ENCODE assay signal across 16 cellular contexts in genomic region chr5:61048534-61048933, GRCh38.
DNase-seq lines count a peak whose midpoint lies in the region; ATAC-seq, FAIRE-seq and TF ChIP-seq lines count a peak whose summit lies in the region.
"Had no signal": no experiment of that assay in that cellular context is flagged by ENCODE, and none has a peak within 500 bp of the region (broad histone marks: within the 10 kb centered on the region; RNA-seq: fewer than 3 reads in every experiment).

No MANE protein-coding gene starts in this region.

- H3K4me1 ChIP-seq in A549 (peaks cover 41% of the 10 kb centered on the region), HCT116 (ENCODE audit: control insufficient read depth in 1 of 2, insufficient read depth in 2 of 2, low read length in 2 of 2) (peaks cover 52 to 69% of the 10 kb centered on the region in 2 experiments)

- POLR2A ChIA-PET in A549 (lab: Yijun Ruan, JAX) (no interaction called here), HCT116 (lab: Charles Lee) (no interaction called here), GM10248 (lab: Yijun Ruan, JAX) (no interaction called here)

- no peak overlapping the region for H3K4me3 Mint-ChIP-seq in activated T-helper 17 cell treated with anti-CD3 and anti-CD28 coated beads, Interleukin-2, amount 50 U/mL, for 72 hours
- H3K4me3 Mint-ChIP-seq: activated naive CD4-positive, alpha-beta T cell treated with anti-CD3 and anti-CD28 coated beads, Interleukin-2, amount 50 U/mL, for 24 hours had no signal

- H3K9me2 ChIP-seq in HCT116 (ENCODE audit: insufficient read depth): no peaks in the 10 kb centered on the region

- TF ChIP-seq RAD21 in A549 (conservative IDR thresholded peaks at IDR 0.05 in 1 of 2, IDR thresholded peaks at IDR 0.05 in 1 of 2) (no peak), HCT116 (IDR thresholded peaks at IDR 0.05; ENCODE audit: low read depth) (peak; percentile 21; the same call in 1 of the 2 replicates)

- no peak for TF ChIP-seq POLR2A in A549 (IDR thresholded peaks at IDR 0.05; ENCODE audit: low read length)
- no peak for TF ChIP-seq POLR2A in HCT116 (IDR thresholded peaks at IDR 0.05; ENCODE audit: borderline replicate concordance, extremely low read depth, insufficient read depth, insufficient read length)

- FAIRE-seq in A549 (lab: Jason Lieb, UNC): peak; percentile 79

- CTCF ChIA-PET in A549 (lab: Yijun Ruan, JAX): no interaction called here
- CTCF ChIA-PET in HCT116 (lab: Charles Lee): no interaction called here
- CTCF ChIA-PET in GM10248 (lab: Yijun Ruan, JAX): no interaction called here

- H3K36me3 ChIP-seq in HCT116 (ENCODE audit: control insufficient read depth in 1 of 2, insufficient read depth in 2 of 2, low read length in 2 of 2): no peaks in the 10 kb centered on the region

- no peak overlapping the region for H3K27ac Mint-ChIP-seq in activated T-helper 17 cell treated with anti-CD3 and anti-CD28 coated beads, Interleukin-2, amount 50 U/mL, for 72 hours
- H3K27ac Mint-ChIP-seq: activated naive CD4-positive, alpha-beta T cell treated with anti-CD3 and anti-CD28 coated beads, Interleukin-2, amount 50 U/mL, for 24 hours had no signal

- DNase-seq in A549 (ENCODE audit: low read depth in 1 of 2, low spot score in 1 of 2) (peak in 1 of 2 experiments; percentile 6), HCT116 (ENCODE audit: low read depth, low spot score) (peak; percentile 88), fibroblast of villous mesenchyme (ENCODE audit: low read depth) (peak; percentile 36), GM10248 (ENCODE audit: extremely low spot score) (no peak)
- DNase-seq: effector CD4-positive, alpha-beta T cell; hypothalamus; Karpas-422; nucleus accumbens; OCI-M1; stimulated activated CD4-positive, alpha-beta T cell treated with anti-CD3 and anti-CD28 coated beads, Interleukin-15, amount 100 ng/mL, for 24 hours; T1000 had no signal

- no peak overlapping the region for H3K27ac ChIP-seq in A549
- H3K27ac ChIP-seq in HCT116 (ENCODE audit: low read depth, low read length): peak overlapping the region; percentile 56; the same call in 1 of the 2 replicates

- H3K79me2 ChIP-seq in HCT116 (ENCODE audit: insufficient read depth, low read length): peaks cover 9% of the 10 kb centered on the region; the same call in 1 of the 2 replicates

- no peak for TF ChIP-seq EP300 in A549 (IDR thresholded peaks at IDR 0.05)

- BruUV-seq in HCT116 (replicated peaks; lab: Mats Ljungman, UMichigan): no TSS peak

- H3K9me3 ChIP-seq in A549 (peaks cover 7% of the 10 kb centered on the region; the same call in 2 of the 3 replicates), HCT116 (ENCODE audit: control insufficient read depth in 1 of 2, insufficient read depth in 1 of 2, low read depth in 1 of 2, low read length in 2 of 2) (0 out of 4 replicates have a peak, but pooled peaks cover 0 to 6% of the 10 kb centered on the region in 2 experiments)

- no peaks in the 10 kb centered on the region for H3K27me3 Mint-ChIP-seq in activated T-helper 17 cell treated with anti-CD3 and anti-CD28 coated beads, Interleukin-2, amount 50 U/mL, for 72 hours
- H3K27me3 Mint-ChIP-seq: activated naive CD4-positive, alpha-beta T cell treated with anti-CD3 and anti-CD28 coated beads, Interleukin-2, amount 50 U/mL, for 24 hours had no signal

- RAD21 ChIA-PET in HCT116 (lab: Charles Lee; ENCODE audit: low non-redundant PET in 1 of 2, low total read pairs in 2 of 2, uncharacterized antibody in 2 of 2, unreplicated experiment in 2 of 2): no interaction called here

- H3K4me1 Mint-ChIP-seq in activated T-helper 17 cell treated with anti-CD3 and anti-CD28 coated beads, Interleukin-2, amount 50 U/mL, for 72 hours: peaks cover 5% of the 10 kb centered on the region

- no peak overlapping the region for H2AFZ ChIP-seq in HCT116 (ENCODE audit: low read depth, low read length, poor library complexity, severe bottlenecking)

- ATAC-seq in A549: no peak
- ATAC-seq in HCT116: peak; percentile 64
- peak; percentile 61 for ATAC-seq in activated T-helper 17 cell treated with anti-CD3 and anti-CD28 coated beads, Interleukin-2, amount 50 U/mL, for 72 hours (replicated peaks)
- ATAC-seq in esophagus mucosa: no peak
- ATAC-seq in GM19463 (IDR thresholded peaks at IDR 0.05; ENCODE audit: unreplicated experiment): no peak
- ATAC-seq in GM19452 (IDR thresholded peaks at IDR 0.05; ENCODE audit: unreplicated experiment): no peak

- H3K4me2 ChIP-seq in A549 (0 out of 3 replicates have a peak overlapping the region, but pooled peaks have one; percentile 8), HCT116 (ENCODE audit: low read length) (peak overlapping the region; percentile 60)

- peaks cover 6% of the 10 kb centered on the region for H3K9me3 Mint-ChIP-seq in activated T-helper 17 cell treated with anti-CD3 and anti-CD28 coated beads, Interleukin-2, amount 50 U/mL, for 72 hours
- H3K9me3 Mint-ChIP-seq: activated naive CD4-positive, alpha-beta T cell treated with anti-CD3 and anti-CD28 coated beads, Interleukin-2, amount 50 U/mL, for 24 hours had no signal

- intact Hi-C loops in HCT116 (cut with micrococcal nuclease): no loop called here

- H3K4me3 ChIP-seq in A549 (no peak overlapping the region), HCT116 (replicated peaks in 1 of 2; ENCODE audit: low read depth in 1 of 2, low read length in 2 of 2) (peak overlapping the region in 1 of 2 experiments; percentile 19; a peak in 1 of 4 replicates), fibroblast of villous mesenchyme (ENCODE audit: low read depth, low read length) (no peak overlapping the region)

- no peak for TF ChIP-seq CTCF in A549 (IDR thresholded peaks at IDR 0.05)
- no peak for TF ChIP-seq CTCF in HCT116 (IDR thresholded peaks at IDR 0.05 in 2 of 3, conservative IDR thresholded peaks at IDR 0.05 in 1 of 3; ENCODE audit: borderline replicate concordance in 1 of 3, insufficient read depth in 1 of 3, low read depth in 2 of 3, low read length in 2 of 3)
- TF ChIP-seq CTCF in fibroblast of villous mesenchyme (IDR thresholded peaks at IDR 0.05; ENCODE audit: insufficient read depth, low read depth, low read length): no peak
- no peak for TF ChIP-seq CTCF in GM10248 (IDR thresholded peaks at IDR 0.05; ENCODE audit: control extremely low read depth, extremely low read depth, low read depth, missing control alignments)

- H3K9ac ChIP-seq in HCT116 (ENCODE audit: low read length): 0 out of 2 replicates have a peak overlapping the region, but pooled peaks have one; percentile 18

- H3K36me3 Mint-ChIP-seq in activated T-helper 17 cell treated with anti-CD3 and anti-CD28 coated beads, Interleukin-2, amount 50 U/mL, for 72 hours (ENCODE audit: low read depth): no peaks in the 10 kb centered on the region

- H4K20me1 ChIP-seq in HCT116 (ENCODE audit: insufficient read depth): no peaks in the 10 kb centered on the region

- H3K27me3 ChIP-seq in HCT116 (ENCODE audit: insufficient read depth, low read length): no peaks in the 10 kb centered on the region

- 96% methylated on average over 1 of the region's 1 CpG for WGBS in A549 (ENCODE audit: missing lambda C conversion rate)

TF ChIP-seq in A549, 52 proteins besides CTCF, POLR2A, EP300 and RAD21 (continues in another document):
- TF ChIP-seq, protein P1, sequence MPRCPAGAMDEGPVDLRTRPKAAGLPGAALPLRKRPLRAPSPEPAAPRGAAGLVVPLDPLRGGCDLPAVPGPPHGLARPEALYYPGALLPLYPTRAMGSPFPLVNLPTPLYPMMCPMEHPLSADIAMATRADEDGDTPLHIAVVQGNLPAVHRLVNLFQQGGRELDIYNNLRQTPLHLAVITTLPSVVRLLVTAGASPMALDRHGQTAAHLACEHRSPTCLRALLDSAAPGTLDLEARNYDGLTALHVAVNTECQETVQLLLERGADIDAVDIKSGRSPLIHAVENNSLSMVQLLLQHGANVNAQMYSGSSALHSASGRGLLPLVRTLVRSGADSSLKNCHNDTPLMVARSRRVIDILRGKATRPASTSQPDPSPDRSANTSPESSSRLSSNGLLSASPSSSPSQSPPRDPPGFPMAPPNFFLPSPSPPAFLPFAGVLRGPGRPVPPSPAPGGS (IDR thresholded peaks at IDR 0.05): no peak
- TF ChIP-seq POLR2AphosphoS2 (conservative IDR thresholded peaks at IDR 0.05; ENCODE audit: low read length): no peak
- no peak for TF ChIP-seq ELK1 (IDR thresholded peaks at IDR 0.05; ENCODE audit: low read depth, low read length)
- TF ChIP-seq ZNF302 (CRISPR knock-in tag; IDR thresholded peaks at IDR 0.05): no peak
- TF ChIP-seq CEBPB (IDR thresholded peaks at IDR 0.05): no peak
- TF ChIP-seq CBX8 (IDR thresholded peaks at IDR 0.05): no peak

TF ChIP-seq in HCT116, 20 proteins besides CTCF, POLR2A, EP300 and RAD21 (continues in another document):
- TF ChIP-seq JUND (IDR thresholded peaks at IDR 0.05): peak; percentile 94
- peak; percentile 75; the same call in 1 of the 2 replicates for TF ChIP-seq CEBPB (IDR thresholded peaks at IDR 0.05; ENCODE audit: low read depth)
- peak; percentile 96 for TF ChIP-seq CBX3 (IDR thresholded peaks at IDR 0.05; ENCODE audit: low read depth)
- peak; percentile 97 for TF ChIP-seq FOSL1 (IDR thresholded peaks at IDR 0.05; ENCODE audit: low read depth)
- TF ChIP-seq ZNF274 (IDR thresholded peaks at IDR 0.05; ENCODE audit: low read depth, low read length): no peak
- TF ChIP-seq ATF3 (IDR thresholded peaks at IDR 0.05): no peak; the same call in 1 of the 2 replicates
- peak; percentile 86 for TF ChIP-seq SRF (IDR thresholded peaks at IDR 0.05; ENCODE audit: low read depth)
- peak; percentile 79 for TF ChIP-seq SIN3A (IDR thresholded peaks at IDR 0.05; ENCODE audit: low read depth)
- no peak for TF ChIP-seq TCF7L2 (IDR thresholded peaks at IDR 0.05; ENCODE audit: borderline replicate concordance, extremely low read depth, insufficient read depth, insufficient read length)
- peak; percentile 96 for TF ChIP-seq SP1 (IDR thresholded peaks at IDR 0.05; ENCODE audit: low read depth)
- peak; percentile 54 for TF ChIP-seq YY1 (IDR thresholded peaks at IDR 0.05; ENCODE audit: extremely low read depth, insufficient replicate concordance, low read depth, low read length)
- no peak for TF ChIP-seq EZH2phosphoT487 (IDR thresholded peaks at IDR 0.05; ENCODE audit: borderline replicate concordance)
- no peak for TF ChIP-seq ZFX (IDR thresholded peaks at IDR 0.05)

Comparison
In these comparisons a context has a peak if more than half of its experiments do, and no peak if none do; other contexts are left out.
1. ATAC-seq: peak in HCT116 (single experiment) and activated T-helper 17 cell treated with anti-CD3 and anti-CD28 coated beads, Interleukin-2, amount 50 U/mL, for 72 hours (single experiment); none in A549 (0 of 2), esophagus mucosa (single experiment), GM19463 (single experiment) and GM19452 (single experiment).
2. Of the 6 proteins assayed by ChIP-seq in both A549 and HCT116: peak only in A549: none; only in HCT116: CEBPB, MAX and RAD21; in both: none; in neither: 3.